In the genomic region with DNA sequence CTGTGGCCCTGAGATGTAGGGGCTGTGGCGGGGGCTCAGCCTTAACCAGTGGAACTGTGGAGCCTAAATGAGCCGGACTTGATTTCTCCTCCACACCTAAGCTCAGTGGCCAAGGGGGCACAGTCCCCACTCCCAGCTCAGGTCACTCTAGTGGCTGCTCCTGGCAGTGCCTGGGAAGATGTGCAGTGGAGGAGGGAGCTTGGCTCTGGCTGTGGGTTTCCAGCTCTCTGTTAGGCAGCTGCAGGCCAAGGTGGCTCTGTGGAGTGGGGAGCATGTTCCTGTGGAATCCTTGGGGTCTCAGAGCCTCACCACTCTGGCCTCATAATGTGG, we compare ENCODE assay signal across 19 cellular contexts.
DNase-seq lines count a peak whose midpoint lies in the region; ATAC-seq, FAIRE-seq and TF ChIP-seq lines count a peak whose summit lies in the region.
"Had no signal": no experiment of that assay in that cellular context is flagged by ENCODE, and none has a peak within 500 bp of the region (broad histone marks: within the 10 kb centered on the region; RNA-seq: fewer than 3 reads in every experiment).

No MANE protein-coding gene starts in this region.

- H3K4me2 ChIP-seq in GM12878 (ENCODE audit: control insufficient read depth, insufficient read depth) = no peak overlapping the region
- H3K4me2 ChIP-seq: BLaER1 had no signal

- H3K9me3 ChIP-seq in left ventricle myocardium inferior (replicated peaks) = no peaks in the 10 kb centered on the region
- H3K9me3 ChIP-seq in GM12878 (replicated peaks; ENCODE audit: control insufficient read depth, insufficient read depth, low read length) = no peaks in the 10 kb centered on the region
- H3K9me3 ChIP-seq: BLaER1 had no signal

- DNase-seq in left ventricle myocardium inferior (peak; percentile 9), cardiac septum (ENCODE audit: low spot score) (no peak), GM12878 (ENCODE audit: low read depth, low spot score) (no peak), glutamatergic neuron (no peak), type B pancreatic cell (ENCODE audit: extremely low spot score, unreplicated experiment) (no peak), GM13977 (ENCODE audit: low spot score) (no peak), retina (no peak)
- DNase-seq: 8988T; CD8-positive, alpha-beta T cell; DMS79; KG1; NCI-H1436; NCI-H2029; NCI-H2171; NCI-H446; NCI-H69; SIG-M5 had no signal

- in situ Hi-C loops in GM12878 (cut with MboI) = no loop called here
- in situ Hi-C loops in GM13977 (cut with MboI; ENCODE audit: low pct_unique_long_range_greater_than_20kb, low sequenced_read_pairs, unreplicated experiment) = no loop called here

- RAD21 ChIA-PET in GM12878 (lab: Charles Lee; ENCODE audit: unreplicated experiment) = no interaction called here

- TF ChIP-seq EP300 in GM12878 (IDR thresholded peaks at IDR 0.05; ENCODE audit: borderline replicate concordance in 1 of 2, control insufficient read depth in 1 of 2, low read depth in 2 of 2, low read length in 2 of 2) = no peak

- WGBS in GM12878 (ENCODE audit: insufficient coverage, insufficient replicate concordance, low lambda C conversion rate, missing lambda C conversion rate) = 18% methylated on average over 2 of the region's 2 CpGs

- intact Hi-C loops in left ventricle myocardium inferior (cut with micrococcal nuclease) (no loop called here), cardiac septum (cut with DNase I) (no loop called here), GM12878 (cut with micrococcal nuclease; ENCODE audit: unreplicated experiment) (no loop called here)

- no peaks in the 10 kb centered on the region for H3K79me2 ChIP-seq in GM12878 (ENCODE audit: control insufficient read depth, insufficient read depth, low read length)

- H3K27ac Mint-ChIP-seq in glutamatergic neuron (ENCODE audit: unreplicated experiment) (peak overlapping the region; percentile 77), type B pancreatic cell (peak overlapping the region; percentile 54)
- no peak overlapping the region for H3K27ac Mint-ChIP-seq in activated T-helper 17 cell treated with anti-CD3 and anti-CD28 coated beads, Interleukin-2, amount 50 U/mL, for 72 hours
- H3K27ac Mint-ChIP-seq: CD8-positive, alpha-beta T cell had no signal

- TF ChIP-seq POLR2A in GM12878 (IDR thresholded peaks at IDR 0.05; ENCODE audit: low read depth, low read length) = no peak

- H3K9me3 Mint-ChIP-seq in glutamatergic neuron (ENCODE audit: unreplicated experiment) = peaks cover 19% of the 10 kb centered on the region
- no peaks in the 10 kb centered on the region for H3K9me3 Mint-ChIP-seq in type B pancreatic cell
- H3K9me3 Mint-ChIP-seq in activated T-helper 17 cell treated with anti-CD3 and anti-CD28 coated beads, Interleukin-2, amount 50 U/mL, for 72 hours = no peaks in the 10 kb centered on the region
- H3K9me3 Mint-ChIP-seq: CD8-positive, alpha-beta T cell had no signal

- H3K4me3 Mint-ChIP-seq in glutamatergic neuron (ENCODE audit: unreplicated experiment) (no peak overlapping the region), type B pancreatic cell (no peak overlapping the region)
- H3K4me3 Mint-ChIP-seq in activated T-helper 17 cell treated with anti-CD3 and anti-CD28 coated beads, Interleukin-2, amount 50 U/mL, for 72 hours = no peak overlapping the region
- H3K4me3 Mint-ChIP-seq: CD8-positive, alpha-beta T cell had no signal

- no peak overlapping the region for H2AFZ ChIP-seq in GM12878 (ENCODE audit: control insufficient read depth, low read depth, low read length)

- TF ChIP-seq CTCF in left ventricle myocardium inferior (IDR thresholded peaks at IDR 0.05; ENCODE audit: borderline replicate concordance) (no peak), GM12878 (IDR thresholded peaks at IDR 0.05 in 2 of 3, conservative IDR thresholded peaks at IDR 0.05 in 1 of 3; ENCODE audit: control insufficient read depth in 2 of 3, extremely low read depth in 1 of 3, insufficient read depth in 1 of 3, low read depth in 3 of 3, low read length in 3 of 3) (no peak), glutamatergic neuron (IDR thresholded peaks at IDR 0.05; ENCODE audit: partially characterized antibody, unreplicated experiment) (peak; percentile 10), type B pancreatic cell (conservative IDR thresholded peaks at IDR 0.05) (peak; percentile 26), GM13977 (IDR thresholded peaks at IDR 0.05; ENCODE audit: extremely low read depth, insufficient read depth, missing control alignments) (no peak)

- H3K4me1 ChIP-seq in left ventricle myocardium inferior (no peaks in the 10 kb centered on the region), GM12878 (ENCODE audit: control insufficient read depth, insufficient read depth, low read length) (no peaks in the 10 kb centered on the region)
- H3K4me1 ChIP-seq: BLaER1 had no signal

- no peak for TF ChIP-seq RAD21 in GM12878 (IDR thresholded peaks at IDR 0.05; ENCODE audit: insufficient read depth, low read depth, low read length)

- H3K36me3 ChIP-seq in left ventricle myocardium inferior (no peaks in the 10 kb centered on the region), GM12878 (ENCODE audit: control insufficient read depth in 2 of 2, insufficient read depth in 2 of 2, low read length in 1 of 2) (no peaks in the 10 kb centered on the region)
- H3K36me3 ChIP-seq: BLaER1 had no signal

- no peaks in the 10 kb centered on the region; the same call in 1 of the 2 replicates for H4K20me1 ChIP-seq in GM12878 (ENCODE audit: control insufficient read depth, insufficient read depth)
- H4K20me1 ChIP-seq: BLaER1 had no signal

- H3K27me3 ChIP-seq in left ventricle myocardium inferior (ENCODE audit: low read depth) = no peaks in the 10 kb centered on the region
- no peaks in the 10 kb centered on the region for H3K27me3 ChIP-seq in GM12878 (replicated peaks in 1 of 2; ENCODE audit: control insufficient read depth in 2 of 2, insufficient read depth in 2 of 2, low read length in 1 of 2)
- H3K27me3 ChIP-seq: BLaER1 had no signal

- BruUV-seq in GM12878 (replicated peaks; lab: Mats Ljungman, UMichigan) = no TSS peak

- H3K4me1 Mint-ChIP-seq in glutamatergic neuron (ENCODE audit: low read depth, unreplicated experiment) (peaks cover 13% of the 10 kb centered on the region), type B pancreatic cell (ENCODE audit: unreplicated experiment) (no peaks in the 10 kb centered on the region)
- H3K4me1 Mint-ChIP-seq in activated T-helper 17 cell treated with anti-CD3 and anti-CD28 coated beads, Interleukin-2, amount 50 U/mL, for 72 hours = no peaks in the 10 kb centered on the region

- H3K9ac ChIP-seq in GM12878 (ENCODE audit: control insufficient read depth, insufficient read depth, low read length) = no peak overlapping the region
- H3K9ac ChIP-seq: BLaER1 had no signal

- CTCF ChIA-PET in GM12878 (lab: Yijun Ruan, JAX) = no interaction called here

- H3K27me3 Mint-ChIP-seq in glutamatergic neuron (ENCODE audit: unreplicated experiment) (peaks cover 20% of the 10 kb centered on the region), type B pancreatic cell (no peaks in the 10 kb centered on the region)
- no peaks in the 10 kb centered on the region for H3K27me3 Mint-ChIP-seq in activated T-helper 17 cell treated with anti-CD3 and anti-CD28 coated beads, Interleukin-2, amount 50 U/mL, for 72 hours

- ATAC-seq in GM12878 = peak; percentile 18; the same call in 1 of the 3 replicates
- no peak for ATAC-seq in activated T-helper 17 cell treated with anti-CD3 and anti-CD28 coated beads, Interleukin-2, amount 50 U/mL, for 72 hours (replicated peaks)
- ATAC-seq: CD8-positive, alpha-beta T cell had no signal

- no peak for FAIRE-seq in GM12878 (lab: Jason Lieb, UNC)

- H3K36me3 Mint-ChIP-seq in glutamatergic neuron (ENCODE audit: unreplicated experiment) = peaks cover 9% of the 10 kb centered on the region
- no peaks in the 10 kb centered on the region for H3K36me3 Mint-ChIP-seq in type B pancreatic cell
- no peaks in the 10 kb centered on the region for H3K36me3 Mint-ChIP-seq in activated T-helper 17 cell treated with anti-CD3 and anti-CD28 coated beads, Interleukin-2, amount 50 U/mL, for 72 hours (ENCODE audit: low read depth)
- H3K36me3 Mint-ChIP-seq: CD8-positive, alpha-beta T cell had no signal

- H3K27ac ChIP-seq in left ventricle myocardium inferior (replicated peaks) = no peak overlapping the region
- no peak overlapping the region for H3K27ac ChIP-seq in GM12878 (ENCODE audit: control insufficient read depth, insufficient read depth)
- H3K27ac ChIP-seq: BLaER1 had no signal

- POLR2A ChIA-PET in GM12878 (lab: Charles Lee) = no interaction called here

- SMC1A ChIA-PET in GM12878 (lab: Charles Lee; ENCODE audit: uncharacterized antibody, unreplicated experiment) = no interaction called here

- H3K4me3 ChIP-seq in left ventricle myocardium inferior (no peak overlapping the region), GM12878 (no peak overlapping the region)
- H3K4me3 ChIP-seq: BLaER1 had no signal

TF ChIP-seq in GM12878, 131 proteins besides CTCF, POLR2A, EP300 and RAD21 (continues in another document):
- TF ChIP-seq MYB (IDR thresholded peaks at IDR 0.05; ENCODE audit: borderline replicate concordance, low read depth, low read length) = no peak
- no peak for TF ChIP-seq TARDBP (IDR thresholded peaks at IDR 0.05; ENCODE audit: borderline replicate concordance)
- no peak for TF ChIP-seq KDM1A (IDR thresholded peaks at IDR 0.05; ENCODE audit: borderline replicate concordance)
- TF ChIP-seq MYC (IDR thresholded peaks at IDR 0.05; ENCODE audit: insufficient read depth, insufficient read length, insufficient replicate concordance, low read length, severe bottlenecking) = no peak
- no peak for TF ChIP-seq HDGF (IDR thresholded peaks at IDR 0.05)
- no peak for TF ChIP-seq ZNF24 (IDR thresholded peaks at IDR 0.05)
- no peak for TF ChIP-seq SRF (IDR thresholded peaks at IDR 0.05; ENCODE audit: low read depth in 2 of 2, low read length in 2 of 2)
- TF ChIP-seq NFYA (IDR thresholded peaks at IDR 0.05; ENCODE audit: borderline replicate concordance, low read depth, low read length) = no peak
- no peak for TF ChIP-seq MTA2 (IDR thresholded peaks at IDR 0.05; ENCODE audit: low read depth)
- no peak for TF ChIP-seq LARP7 (IDR thresholded peaks at IDR 0.05)
- TF ChIP-seq, protein P1, sequence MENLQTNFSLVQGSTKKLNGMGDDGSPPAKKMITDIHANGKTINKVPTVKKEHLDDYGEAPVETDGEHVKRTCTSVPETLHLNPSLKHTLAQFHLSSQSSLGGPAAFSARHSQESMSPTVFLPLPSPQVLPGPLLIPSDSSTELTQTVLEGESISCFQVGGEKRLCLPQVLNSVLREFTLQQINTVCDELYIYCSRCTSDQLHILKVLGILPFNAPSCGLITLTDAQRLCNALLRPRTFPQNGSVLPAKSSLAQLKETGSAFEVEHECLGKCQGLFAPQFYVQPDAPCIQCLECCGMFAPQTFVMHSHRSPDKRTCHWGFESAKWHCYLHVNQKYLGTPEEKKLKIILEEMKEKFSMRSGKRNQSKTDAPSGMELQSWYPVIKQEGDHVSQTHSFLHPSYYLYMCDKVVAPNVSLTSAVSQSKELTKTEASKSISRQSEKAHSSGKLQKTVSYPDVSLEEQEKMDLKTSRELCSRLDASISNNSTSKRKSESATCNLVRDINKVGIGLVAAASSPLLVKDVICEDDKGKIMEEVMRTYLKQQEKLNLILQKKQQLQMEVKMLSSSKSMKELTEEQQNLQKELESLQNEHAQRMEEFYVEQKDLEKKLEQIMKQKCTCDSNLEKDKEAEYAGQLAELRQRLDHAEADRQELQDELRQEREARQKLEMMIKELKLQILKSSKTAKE (IDR thresholded peaks at IDR 0.05; ENCODE audit: low read depth, poor library complexity, severe bottlenecking) = no peak

Comparison
In these comparisons a context has a peak if more than half of its experiments do, and no peak if none do; other contexts are left out.
1. CTCF ChIP-seq: peak in glutamatergic neuron (single experiment) and type B pancreatic cell (single experiment); none in left ventricle myocardium inferior (single experiment), GM12878 (0 of 3) and GM13977 (single experiment).